ENCODE assay signal across 30 cellular contexts in the genomic region with DNA sequence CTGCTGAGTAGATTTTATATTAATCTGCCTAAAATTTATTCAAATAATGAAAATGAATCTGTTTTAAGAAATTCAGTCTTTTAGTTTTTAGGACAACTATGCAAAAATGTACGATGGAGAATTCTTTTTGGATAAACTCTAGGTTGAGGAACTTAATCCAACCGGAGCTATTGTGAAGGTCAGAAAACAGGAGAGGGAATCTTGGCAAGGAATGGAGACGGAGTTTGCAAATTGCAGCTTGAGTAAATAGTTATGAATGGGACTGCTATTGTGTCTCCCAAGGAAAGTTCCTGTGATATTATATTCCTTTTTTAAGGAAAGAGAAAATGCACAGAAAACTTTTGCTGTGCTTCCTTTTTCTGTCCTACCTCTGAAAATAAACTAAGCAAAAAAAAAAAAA.
A peak's percentile ranks its signal among the peaks of the same experiment; 100 is the strongest.
DNase-seq lines count a peak whose midpoint lies in the region; ATAC-seq and TF ChIP-seq lines count a peak whose summit lies in the region.
"Had no signal": no experiment of that assay in that cellular context is flagged by ENCODE, and none has a peak within 500 bp of the region (broad histone marks: within the 10 kb centered on the region; RNA-seq: fewer than 3 reads in every experiment).

No MANE protein-coding gene starts in this region.

- ATAC-seq in activated T-cell treated with anti-CD3 and anti-CD28 coated beads, Interleukin-2, amount 50 U/mL, for 72 hours (replicated peaks in 1 of 2), result no peak
- no peak for ATAC-seq in central memory CD8-positive, alpha-beta T cell (replicated peaks; ENCODE audit: extremely low read depth, poor library complexity, severe bottlenecking)
- peak; percentile 14 for ATAC-seq in mucosa of descending colon
- ATAC-seq: left lung; right cardiac atrium; stimulated activated memory B cell treated with anti-CD40 and anti-IgM and Interleukin-4, amounts not matched to agents 10 μg/mL and 1 μg/mL and 100 μg/mL, for 72 hours had no signal

- DNase-seq in activated T-cell treated with anti-CD3 and anti-CD28 coated beads, Interleukin-2, amount 50 U/mL, for 72 hours, result no peak
- DNase-seq in activated T-cell treated with anti-CD3 and anti-CD28 coated beads for 4 hours (no peak), mucosa of descending colon (no peak), transverse colon (no peak), NCI-H1930 (lab: John Stamatoyannopoulos, UW) (no peak), COLO829 (ENCODE audit: low spot score) (no peak), GF-D8 (lab: John Stamatoyannopoulos, UW) (no peak)
- no peak for DNase-seq in central memory CD8-positive, alpha-beta T cell (ENCODE audit: low spot score in 2 of 2)
- DNase-seq: activated CD4-positive, alpha-beta T cell treated with anti-CD3 and anti-CD28 coated beads for 48 hours; activated naive CD8-positive, alpha-beta T cell treated with anti-CD3 and anti-CD28 coated beads, Interleukin-2, amount 10 ng/mL, durations not matched to agents 7 days and 5 days; AML-193; COR-L47; DMS79; dorsolateral prefrontal cortex; GDM1; H9; hypothalamus; left lung; NCI-H1105; NCI-H2029; NCI-H526; NK-92 treated with Interleukin-12 subunit alpha and Interleukin-12 subunit beta, amount 100 ng/mL, for 24 hours; right cardiac atrium; SHP77; stimulated activated CD4-positive, alpha-beta T cell treated with anti-CD3 and anti-CD28 coated beads, Interleukin-4, amount 100 ng/mL, for 1 hour; uterus had no signal

- no peaks in the 10 kb centered on the region for H3K27me3 Mint-ChIP-seq in activated T-cell treated with anti-CD3 and anti-CD28 coated beads, Interleukin-2, amount 50 U/mL, for 72 hours (ENCODE audit: low read depth)
- H3K27me3 Mint-ChIP-seq in central memory CD8-positive, alpha-beta T cell, result no peaks in the 10 kb centered on the region
- H3K27me3 Mint-ChIP-seq: activated naive CD8-positive, alpha-beta T cell treated with anti-CD3 and anti-CD28 coated beads, Interleukin-2, amount 10 ng/mL, durations not matched to agents 7 days and 5 days; stimulated activated memory B cell treated with anti-CD40 and anti-IgM and Interleukin-4, amounts not matched to agents 10 μg/mL and 1 μg/mL and 100 μg/mL, for 72 hours had no signal

- peaks cover 0 to 2% of the 10 kb centered on the region in 2 donors for H3K9me3 Mint-ChIP-seq in activated T-cell treated with anti-CD3 and anti-CD28 coated beads, Interleukin-2, amount 50 U/mL, for 72 hours
- H3K9me3 Mint-ChIP-seq in central memory CD8-positive, alpha-beta T cell, result no peaks in the 10 kb centered on the region
- H3K9me3 Mint-ChIP-seq: nephron; stimulated activated memory B cell treated with anti-CD40 and anti-IgM and Interleukin-4, amounts not matched to agents 10 μg/mL and 1 μg/mL and 100 μg/mL, for 72 hours had no signal

- no peak for TF ChIP-seq POLR2A in transverse colon (IDR thresholded peaks at IDR 0.05)

- peaks cover 70% of the 10 kb centered on the region for H3K4me1 Mint-ChIP-seq in activated T-cell treated with anti-CD3 and anti-CD28 coated beads, Interleukin-2, amount 50 U/mL, for 72 hours (ENCODE audit: low read depth)
- H3K4me1 Mint-ChIP-seq in central memory CD8-positive, alpha-beta T cell, result peaks cover 83% of the 10 kb centered on the region
- H3K4me1 Mint-ChIP-seq: nephron had no signal

- H3K4me1 ChIP-seq in mucosa of descending colon (ENCODE audit: low read depth), result peaks cover 24% of the 10 kb centered on the region
- H3K4me1 ChIP-seq in transverse colon, result peaks cover 0 to 46% (median 21%) of the 10 kb centered on the region in 4 donors
- H3K4me1 ChIP-seq: uterus had no signal

- TF ChIP-seq CTCF in mucosa of descending colon (IDR thresholded peaks at IDR 0.05) (no peak), transverse colon (IDR thresholded peaks at IDR 0.05) (no peak)

- H3K4me3 Mint-ChIP-seq in activated T-cell treated with anti-CD3 and anti-CD28 coated beads, Interleukin-2, amount 50 U/mL, for 72 hours, result no peak overlapping the region
- no peak overlapping the region for H3K4me3 Mint-ChIP-seq in central memory CD8-positive, alpha-beta T cell
- H3K4me3 Mint-ChIP-seq: activated naive CD8-positive, alpha-beta T cell treated with anti-CD3 and anti-CD28 coated beads, Interleukin-2, amount 10 ng/mL, durations not matched to agents 7 days and 5 days; activated T-helper 1 cell treated with anti-CD3 and anti-CD28 coated beads, Interleukin-12 subunit alpha, Interleukin-12 subunit beta, Interleukin-2, Interleukin-4 antibody, amounts not matched to agents 30 ng/mL and 10 ng/mL and 1 ng/mL, durations not matched to agents 14 hours and 24 hours and 36 hours; H9; nephron; stimulated activated memory B cell treated with anti-CD40 and anti-IgM and Interleukin-4, amounts not matched to agents 10 μg/mL and 1 μg/mL and 100 μg/mL, for 72 hours had no signal

- intact Hi-C loops in mucosa of descending colon (cut with DNase I, micrococcal nuclease), result no loop called here
- intact Hi-C loops in transverse colon (cut with DNase I; ENCODE audit: low total_unique reads), result no loop called here

- peak overlapping the region; percentile 46 to 56 (median 55) for H3K27ac ChIP-seq in transverse colon
- H3K27ac ChIP-seq: dorsolateral prefrontal cortex, left lung, uterus, VCaP had no signal

- peak overlapping the region; percentile 100 for H3K27ac Mint-ChIP-seq in activated T-cell treated with anti-CD3 and anti-CD28 coated beads, Interleukin-2, amount 50 U/mL, for 72 hours
- H3K27ac Mint-ChIP-seq in central memory CD8-positive, alpha-beta T cell (ENCODE audit: low read depth), result peak overlapping the region; percentile 92
- H3K27ac Mint-ChIP-seq: activated naive CD8-positive, alpha-beta T cell treated with anti-CD3 and anti-CD28 coated beads, Interleukin-2, amount 10 ng/mL, durations not matched to agents 7 days and 5 days; H9; nephron; stimulated activated memory B cell treated with anti-CD40 and anti-IgM and Interleukin-4, amounts not matched to agents 10 μg/mL and 1 μg/mL and 100 μg/mL, for 72 hours had no signal

- H3K9me3 ChIP-seq in mucosa of descending colon (no peaks in the 10 kb centered on the region), transverse colon (no peaks in the 10 kb centered on the region)
- H3K9me3 ChIP-seq: left lung, uterus had no signal

- H3K4me3 ChIP-seq in mucosa of descending colon (no peak overlapping the region), transverse colon (no peak overlapping the region)
- H3K4me3 ChIP-seq: dorsolateral prefrontal cortex, left lung, uterus had no signal

- 41 to 52% methylated on average over 3 of the region's 3 CpGs for WGBS in transverse colon (ENCODE audit: low coverage in 1 of 2), 2 donors

- TF ChIP-seq EP300 in transverse colon (IDR thresholded peaks at IDR 0.05; ENCODE audit: low read depth), result no peak

- H3K36me3 Mint-ChIP-seq in activated T-cell treated with anti-CD3 and anti-CD28 coated beads, Interleukin-2, amount 50 U/mL, for 72 hours (ENCODE audit: insufficient read depth in 2 of 2), result peaks cover 2 to 5% of the 10 kb centered on the region in 2 donors
- H3K36me3 Mint-ChIP-seq in central memory CD8-positive, alpha-beta T cell (ENCODE audit: insufficient read depth), result peaks cover 10% of the 10 kb centered on the region
- H3K36me3 Mint-ChIP-seq: stimulated activated memory B cell treated with anti-CD40 and anti-IgM and Interleukin-4, amounts not matched to agents 10 μg/mL and 1 μg/mL and 100 μg/mL, for 72 hours had no signal

- H3K27me3 ChIP-seq in transverse colon, result no peaks in the 10 kb centered on the region
- H3K27me3 ChIP-seq: dorsolateral prefrontal cortex, left lung, uterus had no signal

- in situ Hi-C loops in transverse colon (cut with MboI; ENCODE audit: low pct_ligation_motif_present in 1 of 4, low pct_unique_long_range_greater_than_20kb in 1 of 4, low sequenced_read_pairs in 3 of 4), result no loop called here

- no peaks in the 10 kb centered on the region for H3K36me3 ChIP-seq in mucosa of descending colon (ENCODE audit: low read depth)
- H3K36me3 ChIP-seq in transverse colon, result no peaks in the 10 kb centered on the region
- H3K36me3 ChIP-seq: left lung, uterus had no signal
